Comparison of ENCODE assay signal across 8 cellular contexts in the genomic region with DNA sequence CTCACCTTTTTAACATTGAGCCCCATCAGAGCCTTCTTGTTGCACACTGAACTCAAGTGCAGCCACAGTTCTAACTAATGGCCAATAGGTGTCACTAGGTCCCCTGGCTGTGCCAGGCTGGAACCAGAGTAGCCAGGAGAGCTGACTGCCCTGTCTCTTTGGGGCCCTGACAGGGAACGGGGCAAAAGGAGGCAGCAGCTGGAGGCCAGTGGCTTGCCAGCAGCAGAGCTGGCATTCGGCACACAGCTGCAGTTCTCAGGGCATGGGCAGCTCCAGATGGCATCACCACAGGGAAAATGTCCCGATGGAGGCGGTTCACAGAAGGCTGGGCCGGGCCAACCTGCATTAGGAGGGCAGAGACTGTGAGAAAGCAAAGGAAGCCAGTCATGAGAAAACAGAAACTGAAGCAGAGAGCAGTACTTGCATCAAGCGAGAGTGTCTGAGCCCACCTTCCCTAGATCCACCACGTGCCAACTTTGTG.
A peak's percentile ranks its signal among the peaks of the same experiment; 100 is the strongest.
DNase-seq lines count a peak whose midpoint lies in the region; ATAC-seq, FAIRE-seq and TF ChIP-seq lines count a peak whose summit lies in the region.

No MANE protein-coding gene starts in this region.

- in situ Hi-C loops in SK-MEL-5 (cut with HindIII; ENCODE audit: low pct_unique_long_range_greater_than_20kb, low sequenced_read_pairs) = no loop called here

- POLR2A ChIA-PET in CD8-positive, alpha-beta T cell (lab: Charles Lee) = interaction anchor here (0.7 kb wide), 1 partner anchor 767 kb away, joined by 3 read pairs; no protein-coding TSS in a partner anchor

- H3K9me3 Mint-ChIP-seq in CD8-positive, alpha-beta T cell = no peaks in the 10 kb centered on the region
- no peaks in the 10 kb centered on the region for H3K9me3 Mint-ChIP-seq in stimulated activated effector memory CD8-positive, alpha-beta T cell treated with anti-CD3 and anti-CD28 coated beads, Interleukin-12 subunit alpha, Interleukin-12 subunit beta, amount 100 ng/mL, for 72 hours

- no peaks in the 10 kb centered on the region for H3K4me1 Mint-ChIP-seq in CD8-positive, alpha-beta T cell (ENCODE audit: low read depth)
- H3K4me1 Mint-ChIP-seq in stimulated activated effector memory CD8-positive, alpha-beta T cell treated with anti-CD3 and anti-CD28 coated beads, Interleukin-12 subunit alpha, Interleukin-12 subunit beta, amount 100 ng/mL, for 72 hours = no peaks in the 10 kb centered on the region

- no peak overlapping the region for H3K4me3 Mint-ChIP-seq in CD8-positive, alpha-beta T cell
- no peak overlapping the region for H3K4me3 Mint-ChIP-seq in stimulated activated effector memory CD8-positive, alpha-beta T cell treated with anti-CD3 and anti-CD28 coated beads, Interleukin-12 subunit alpha, Interleukin-12 subunit beta, amount 100 ng/mL, for 72 hours

- H3K36me3 Mint-ChIP-seq in CD8-positive, alpha-beta T cell = no peaks in the 10 kb centered on the region
- no peaks in the 10 kb centered on the region for H3K36me3 Mint-ChIP-seq in stimulated activated effector memory CD8-positive, alpha-beta T cell treated with anti-CD3 and anti-CD28 coated beads, Interleukin-12 subunit alpha, Interleukin-12 subunit beta, amount 100 ng/mL, for 72 hours

- H3K4me3 ChIP-seq in CD8-positive, alpha-beta T cell (ENCODE audit: low read depth, low read length) = no peak overlapping the region

- intact Hi-C loops in CD8-positive, alpha-beta T cell (cut with DNase I, micrococcal nuclease) = no loop called here

- no peak for ATAC-seq in CD8-positive, alpha-beta T cell
- ATAC-seq in GM18868 (IDR thresholded peaks at IDR 0.05; ENCODE audit: unreplicated experiment) = peak; percentile 89
- ATAC-seq in HG03469 (IDR thresholded peaks at IDR 0.05; ENCODE audit: unreplicated experiment) = peak; percentile 69
- peak; percentile 62 for ATAC-seq in stimulated activated effector memory CD8-positive, alpha-beta T cell treated with anti-CD3 and anti-CD28 coated beads, Interleukin-12 subunit alpha, Interleukin-12 subunit beta, amount 100 ng/mL, for 72 hours

- peaks cover 4% of the 10 kb centered on the region for H3K27me3 Mint-ChIP-seq in CD8-positive, alpha-beta T cell (ENCODE audit: low read depth)

- no peak overlapping the region for H3K27ac Mint-ChIP-seq in CD8-positive, alpha-beta T cell
- no peak overlapping the region for H3K27ac Mint-ChIP-seq in stimulated activated effector memory CD8-positive, alpha-beta T cell treated with anti-CD3 and anti-CD28 coated beads, Interleukin-12 subunit alpha, Interleukin-12 subunit beta, amount 100 ng/mL, for 72 hours

- no peaks in the 10 kb centered on the region for H3K9me3 ChIP-seq in CD8-positive, alpha-beta T cell (ENCODE audit: low read length)

- H3K27me3 ChIP-seq in CD8-positive, alpha-beta T cell (ENCODE audit: insufficient read depth, low read length) = no peaks in the 10 kb centered on the region

- no peaks in the 10 kb centered on the region for H3K4me1 ChIP-seq in CD8-positive, alpha-beta T cell (ENCODE audit: insufficient read depth, low read length)

- no peak for DNase-seq in CD8-positive, alpha-beta T cell
- DNase-seq in SK-MEL-5 (ENCODE audit: low read depth, low spot score) (peak; percentile 67), fibroblast of the conjunctiva (ENCODE audit: low read depth) (peak; percentile 21), SW 1271 (lab: John Stamatoyannopoulos, UW) (no peak), frontal cortex (ENCODE audit: low spot score in 2 of 2) (no peak)
- DNase-seq in stimulated activated effector memory CD8-positive, alpha-beta T cell treated with anti-CD3 and anti-CD28 coated beads, Interleukin-12 subunit alpha, Interleukin-12 subunit beta, amount 100 ng/mL, for 72 hours (ENCODE audit: low spot score in 2 of 2) = no peak

- CTCF ChIA-PET in CD8-positive, alpha-beta T cell (lab: Charles Lee) = no interaction called here

- peak; percentile 15 for TF ChIP-seq CTCF in CD8-positive, alpha-beta T cell (IDR thresholded peaks at IDR 0.05)

- no peak overlapping the region for H3K27ac ChIP-seq in CD8-positive, alpha-beta T cell (ENCODE audit: low read depth, low read length)

- H3K36me3 ChIP-seq in CD8-positive, alpha-beta T cell (ENCODE audit: insufficient read depth, low read length) = no peaks in the 10 kb centered on the region

- FAIRE-seq in frontal cortex (lab: Jason Lieb, UNC) = no peak

Comparison
In these comparisons a context has a peak if more than half of its experiments do, and no peak if none do; other contexts are left out.
1. DNase-seq: peak in SK-MEL-5 (single experiment) and fibroblast of the conjunctiva (single experiment); none in CD8-positive, alpha-beta T cell (0 of 7), stimulated activated effector memory CD8-positive, alpha-beta T cell treated with anti-CD3 and anti-CD28 coated beads, Interleukin-12 subunit alpha, Interleukin-12 subunit beta, amount 100 ng/mL, for 72 hours (0 of 2), SW 1271 (0 of 2) and frontal cortex (0 of 2).